ENCODE assay signal across 14 cellular contexts in the genomic region with DNA sequence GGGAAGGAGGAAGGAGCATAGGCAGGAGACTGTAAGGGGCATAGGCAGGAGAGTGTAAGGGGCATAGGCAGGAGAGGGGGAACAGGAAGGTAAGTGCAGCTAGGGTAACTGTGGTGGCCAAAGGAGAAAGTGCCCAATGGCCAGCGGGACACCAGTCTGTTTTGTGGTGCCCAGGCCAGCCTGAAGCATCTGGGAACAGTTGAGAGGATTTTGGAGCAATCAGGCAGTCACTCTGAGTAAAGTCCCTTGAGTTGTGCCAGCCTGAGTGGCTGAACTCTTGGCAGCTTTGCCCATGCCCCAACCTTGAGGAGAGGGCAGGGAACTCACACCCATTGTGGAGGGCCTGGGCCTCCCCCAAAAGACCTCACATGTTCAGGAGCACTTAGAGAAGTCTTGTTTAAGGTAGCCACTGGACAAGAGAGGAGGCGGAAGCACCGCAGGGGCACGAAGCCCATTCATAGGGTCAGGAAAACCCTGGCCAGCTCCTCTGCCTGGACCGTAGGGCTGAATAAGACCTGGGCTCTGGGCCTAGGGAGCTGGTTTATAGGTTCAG. TPM values are rescaled to one million over a fixed set of nuclear protein-coding genes. Genes with fewer than 3 reads are reported as not detected.
"Had no signal": no experiment of that assay in that cellular context is flagged by ENCODE, and none has a peak within 500 bp of the region (broad histone marks: within the 10 kb centered on the region; RNA-seq: fewer than 3 reads in every experiment).

No MANE protein-coding gene starts in this region.

- H3K27ac ChIP-seq: breast epithelium, transverse colon had no signal

- ATAC-seq: activated naive CD4-positive, alpha-beta T cell treated with anti-CD3 and anti-CD28 coated beads, Interleukin-2, amount 50 U/mL, for 72 hours; left cardiac atrium had no signal

- H3K4me1 ChIP-seq: transverse colon had no signal

- H3K36me3 ChIP-seq: breast epithelium, transverse colon had no signal

- H3K4me3 ChIP-seq: breast epithelium, lung, transverse colon had no signal

- DNase-seq: activated CD4-positive, alpha-beta T cell treated with anti-CD3 and anti-CD28 coated beads, Interleukin-2, amount 50 U/mL, for 48 hours; activated CD4-positive, CD25-positive, alpha-beta regulatory T cell treated with anti-CD3 and anti-CD28 coated beads, Interleukin-2, amount 50 U/mL, for 72 hours; activated CD8-positive, alpha-beta memory T cell treated with anti-CD3 and anti-CD28 coated beads, Interleukin-2, amount 10 ng/mL, durations not matched to agents 7 days and 5 days; activated effector memory CD4-positive, alpha-beta T cell treated with anti-CD3 and anti-CD28 coated beads, Interleukin-2, amount 50 U/mL, for 16 hours; activated T-cell treated with anti-CD3 and anti-CD28 coated beads, Interleukin-2, amount 50 U/mL, for 24 hours; endodermal cell; left cardiac atrium; natural killer cell; occipital lobe; transverse colon had no signal

- H3K9me3 ChIP-seq: breast epithelium, transverse colon had no signal

- H3K27me3 ChIP-seq: breast epithelium had no signal

RNA-seq across cellular contexts. Expression of a gene that starts 3.5 kb away (rescaled TPM):
- polyA plus RNA-seq: lung had no signal

RNA-seq across cellular contexts. Expression of a gene that starts 31.9 kb away (rescaled TPM):
- polyA plus RNA-seq: immature natural killer cell, lung had no signal

RNA-seq across cellular contexts. Expression of a gene that starts 49.4 kb away (rescaled TPM):
- polyA plus RNA-seq: immature natural killer cell had no signal
